ENCODE assay signal across 16 cellular contexts in genomic region chrX:16160729-16161128, GRCh38. TPM values are rescaled to one million over a fixed set of nuclear protein-coding genes. Genes with fewer than 3 reads are reported as not detected.
DNase-seq lines count a peak whose midpoint lies in the region; ATAC-seq, FAIRE-seq and TF ChIP-seq lines count a peak whose summit lies in the region.
"Had no signal": no experiment of that assay in that cellular context is flagged by ENCODE, and none has a peak within 500 bp of the region (broad histone marks: within the 10 kb centered on the region; RNA-seq: fewer than 3 reads in every experiment).

No MANE protein-coding gene starts in this region.

- H3K36me3 ChIP-seq in SJCRH30 = no peaks in the 10 kb centered on the region

- no peak for FAIRE-seq in H54 (lab: Jason Lieb, UNC)

- no peaks in the 10 kb centered on the region for H3K27me3 ChIP-seq in SJCRH30

- ATAC-seq in HG03571 (IDR thresholded peaks at IDR 0.05; ENCODE audit: unreplicated experiment) = no peak

- DNase-seq in H54 (ENCODE audit: insufficient read length, low spot score) (peak; percentile 23), SJCRH30 (peak in 1 of 2 experiments; percentile 25), fibroblast of gingiva (ENCODE audit: low read depth) (peak; percentile 41), skeletal muscle cell (ENCODE audit: low read depth) (peak; percentile 33), occipital lobe (lab: John Stamatoyannopoulos, UW) (no peak), NCI-H1694 treated with DMSO at 0.1 percent for 48 hours (lab: John Stamatoyannopoulos, UW) (no peak), hippocampal formation (lab: John Stamatoyannopoulos, UW) (no peak)
- DNase-seq: activated CD4-positive, CD25-positive, alpha-beta regulatory T cell; dorsolateral prefrontal cortex; GDM1; NCI-H1436; nucleus accumbens; stimulated activated CD4-positive, alpha-beta T cell treated with anti-CD3 and anti-CD28 coated beads, Interleukin-4, amount 100 ng/mL, for 1 hour; substantia nigra had no signal

- H3K27ac ChIP-seq in SJCRH30 = peak overlapping the region; percentile 58
- H3K27ac ChIP-seq: dorsolateral prefrontal cortex had no signal

- no peak overlapping the region for H3K4me3 ChIP-seq in SJCRH30
- no peak overlapping the region for H3K4me3 ChIP-seq in skeletal muscle cell (ENCODE audit: low read depth, low read length)
- H3K4me3 ChIP-seq: dorsolateral prefrontal cortex had no signal

- peaks cover 18% of the 10 kb centered on the region for H3K4me1 ChIP-seq in SJCRH30

- TF ChIP-seq POLR2A in H54 (IDR thresholded peaks at IDR 0.05; ENCODE audit: low read depth, low read length) = no peak

- H3K9me3 ChIP-seq in SJCRH30 (replicated peaks) = no peaks in the 10 kb centered on the region

RNA-seq across cellular contexts. Expression of gene MAGEB17, which starts 6.6 kb away (rescaled TPM):
- 0.06 and 0.20 TPM in 2 replicates for total RNA-seq in SJCRH30 (2014; rRNA removed; shearing (Covaris generic))
- 0.16 TPM for total RNA-seq in occipital lobe
- total RNA-seq: OCI-LY7 had no signal

RNA-seq across cellular contexts. Expression of gene GRPR, which starts 37.4 kb away (rescaled TPM):
- 0.16 and 0.25 TPM in 2 replicates for total RNA-seq in SJCRH30 (2014; rRNA removed; shearing (Covaris generic))
- total RNA-seq in occipital lobe = 2.2 TPM

Comparison
In these comparisons a context has a peak if more than half of its experiments do, and no peak if none do; other contexts are left out.
1. DNase-seq: peak in H54 (single experiment), fibroblast of gingiva (single experiment) and skeletal muscle cell (single experiment); none in occipital lobe (single experiment), NCI-H1694 treated with DMSO at 0.1 percent for 48 hours (single experiment) and hippocampal formation (0 of 2).